In genomic region chr20:39050555-39050902, GRCh38 we compare ENCODE assay signal across 8 cellular contexts.
DNase-seq lines count a peak whose midpoint lies in the region; ATAC-seq lines count a peak whose summit lies in the region.

No MANE protein-coding gene starts in this region.

- peaks cover 7% of the 10 kb centered on the region for H3K4me1 Mint-ChIP-seq in activated T-cell treated with anti-CD3 and anti-CD28 coated beads, Interleukin-2, amount 50 U/mL, for 72 hours (ENCODE audit: low read depth)
- peaks cover 4% of the 10 kb centered on the region for H3K4me1 Mint-ChIP-seq in activated T-helper 1 cell treated with anti-CD3 and anti-CD28 coated beads, Interleukin-12 subunit alpha, Interleukin-12 subunit beta, Interleukin-2, Interleukin-4 antibody, amounts not matched to agents 30 ng/mL and 10 ng/mL and 1 ng/mL, durations not matched to agents 14 hours and 24 hours and 36 hours (ENCODE audit: low read depth)

- no peaks in the 10 kb centered on the region for H3K9me3 Mint-ChIP-seq in activated T-cell treated with anti-CD3 and anti-CD28 coated beads, Interleukin-2, amount 50 U/mL, for 72 hours
- no peaks in the 10 kb centered on the region for H3K9me3 Mint-ChIP-seq in activated T-helper 1 cell treated with anti-CD3 and anti-CD28 coated beads, Interleukin-12 subunit alpha, Interleukin-12 subunit beta, Interleukin-2, Interleukin-4 antibody, amounts not matched to agents 30 ng/mL and 10 ng/mL and 1 ng/mL, durations not matched to agents 14 hours and 24 hours and 36 hours

- no peaks in the 10 kb centered on the region for H3K36me3 Mint-ChIP-seq in activated T-cell treated with anti-CD3 and anti-CD28 coated beads, Interleukin-2, amount 50 U/mL, for 72 hours (ENCODE audit: insufficient read depth in 2 of 2)
- H3K36me3 Mint-ChIP-seq in activated T-helper 1 cell treated with anti-CD3 and anti-CD28 coated beads, Interleukin-12 subunit alpha, Interleukin-12 subunit beta, Interleukin-2, Interleukin-4 antibody, amounts not matched to agents 30 ng/mL and 10 ng/mL and 1 ng/mL, durations not matched to agents 14 hours and 24 hours and 36 hours (ENCODE audit: low read depth), result no peaks in the 10 kb centered on the region

- H3K4me3 Mint-ChIP-seq in activated T-cell treated with anti-CD3 and anti-CD28 coated beads, Interleukin-2, amount 50 U/mL, for 72 hours, result peak overlapping the region; percentile 81 to 89
- H3K4me3 Mint-ChIP-seq in activated T-helper 1 cell treated with anti-CD3 and anti-CD28 coated beads, Interleukin-12 subunit alpha, Interleukin-12 subunit beta, Interleukin-2, Interleukin-4 antibody, amounts not matched to agents 30 ng/mL and 10 ng/mL and 1 ng/mL, durations not matched to agents 14 hours and 24 hours and 36 hours, result peak overlapping the region; percentile 85

- intact Hi-C loops in activated T-helper 1 cell treated with anti-CD3 and anti-CD28 coated beads, Interleukin-12 subunit alpha, Interleukin-12 subunit beta, Interleukin-2, Interleukin-4 antibody, amounts not matched to agents 30 ng/mL and 10 ng/mL and 1 ng/mL, durations not matched to agents 14 hours and 24 hours and 36 hours (cut with micrococcal nuclease), result loop anchor here (1.0 to 2.0 kb wide), 3 partner anchors 31 to 1912 kb away; no protein-coding TSS in a partner anchor

- H3K36me3 ChIP-seq in iPS-20b (ENCODE audit: insufficient read depth, low read depth, low read length), result no peaks in the 10 kb centered on the region
- H3K36me3 ChIP-seq in subcutaneous abdominal adipose tissue (ENCODE audit: control insufficient read depth in 5 of 5, insufficient read depth in 5 of 5, low read length in 5 of 5), result no peaks in the 10 kb centered on the region

- no peaks in the 10 kb centered on the region for H3K27me3 Mint-ChIP-seq in activated T-cell treated with anti-CD3 and anti-CD28 coated beads, Interleukin-2, amount 50 U/mL, for 72 hours (ENCODE audit: low read depth)
- peaks cover 5% of the 10 kb centered on the region for H3K27me3 Mint-ChIP-seq in activated T-helper 1 cell treated with anti-CD3 and anti-CD28 coated beads, Interleukin-12 subunit alpha, Interleukin-12 subunit beta, Interleukin-2, Interleukin-4 antibody, amounts not matched to agents 30 ng/mL and 10 ng/mL and 1 ng/mL, durations not matched to agents 14 hours and 24 hours and 36 hours (ENCODE audit: insufficient read depth)

- ATAC-seq in activated T-cell treated with anti-CD3 and anti-CD28 coated beads, Interleukin-2, amount 50 U/mL, for 72 hours (replicated peaks in 1 of 2), result no peak

- H3K9ac ChIP-seq in iPS-20b (ENCODE audit: low read depth, low read length), result peak overlapping the region; percentile 40; the same call in 1 of the 2 replicates
- peak overlapping the region in 2 of 5 donors; percentile 81 to 83 for H3K9ac ChIP-seq in subcutaneous abdominal adipose tissue (ENCODE audit: low read length in 5 of 5)

- no peak for DNase-seq in activated T-cell treated with anti-CD3 and anti-CD28 coated beads, Interleukin-2, amount 50 U/mL, for 72 hours
- no peak for DNase-seq in activated T-cell treated with anti-CD3 and anti-CD28 coated beads, Interleukin-2, amount 50 U/mL, for 48 hours
- no peak for DNase-seq in activated T-helper 1 cell treated with anti-CD3 and anti-CD28 coated beads, Interleukin-12 subunit alpha, Interleukin-12 subunit beta, Interleukin-2, Interleukin-4 antibody, amounts not matched to agents 30 ng/mL and 10 ng/mL and 1 ng/mL, durations not matched to agents 14 hours and 24 hours and 36 hours (ENCODE audit: low spot score)
- DNase-seq in NCI-H2081 (lab: John Stamatoyannopoulos, UW), result no peak
- DNase-seq in activated CD8-positive, alpha-beta memory T cell treated with anti-CD3 and anti-CD28 coated beads, Interleukin-2, amount 50 U/mL, for 4 hours, result no peak
- no peak for DNase-seq in stimulated activated CD4-positive, alpha-beta T cell treated with anti-CD3 and anti-CD28 coated beads, Interleukin-15, amount 100 ng/mL, for 24 hours

- H3K9me3 ChIP-seq in iPS-20b (ENCODE audit: insufficient read depth, low read depth, low read length), result no peaks in the 10 kb centered on the region
- no peaks in the 10 kb centered on the region for H3K9me3 ChIP-seq in subcutaneous abdominal adipose tissue (ENCODE audit: control insufficient read depth in 5 of 5, low read length in 5 of 5)

- no peak overlapping the region for H3K27ac ChIP-seq in iPS-20b (ENCODE audit: low read length)
- H3K27ac ChIP-seq in subcutaneous abdominal adipose tissue (ENCODE audit: low read depth, low read length), result no peak overlapping the region

- H3K4me3 ChIP-seq in iPS-20b (ENCODE audit: low read length) (peak overlapping the region; percentile 89), subcutaneous abdominal adipose tissue (ENCODE audit: low read depth in 1 of 5, low read length in 5 of 5) (peak overlapping the region in 4 of 5 donors; percentile 82 to 91 (median 88))

- no peak overlapping the region for H3K27ac Mint-ChIP-seq in activated T-cell treated with anti-CD3 and anti-CD28 coated beads, Interleukin-2, amount 50 U/mL, for 72 hours
- no peak overlapping the region for H3K27ac Mint-ChIP-seq in activated T-helper 1 cell treated with anti-CD3 and anti-CD28 coated beads, Interleukin-12 subunit alpha, Interleukin-12 subunit beta, Interleukin-2, Interleukin-4 antibody, amounts not matched to agents 30 ng/mL and 10 ng/mL and 1 ng/mL, durations not matched to agents 14 hours and 24 hours and 36 hours

- H3K4me1 ChIP-seq in iPS-20b (ENCODE audit: insufficient read depth, low read length) (no peaks in the 10 kb centered on the region), subcutaneous abdominal adipose tissue (ENCODE audit: control insufficient read depth in 5 of 5, insufficient read depth in 5 of 5, low read length in 5 of 5) (peaks cover 2 to 14% (median 13%) of the 10 kb centered on the region in 5 donors)

- H3K27me3 ChIP-seq in iPS-20b (ENCODE audit: insufficient read depth, low read length) (peaks cover 24% of the 10 kb centered on the region), subcutaneous abdominal adipose tissue (ENCODE audit: control insufficient read depth in 5 of 5, insufficient read depth in 4 of 5, low read length in 5 of 5) (peaks cover 0 to 15% (median 4%) of the 10 kb centered on the region in 5 donors)
